ENCODE assay signal across 8 cellular contexts in genomic region chr12:74689071-74689655, GRCh38.
A peak's percentile ranks its signal among the peaks of the same experiment; 100 is the strongest.
DNase-seq lines count a peak whose midpoint lies in the region; ATAC-seq, FAIRE-seq and TF ChIP-seq lines count a peak whose summit lies in the region.

No MANE protein-coding gene starts in this region.

- peak; percentile 14 for DNase-seq in AG08396 (ENCODE audit: low spot score)
- DNase-seq in NCI-H1436 treated with DMSO at 0.1 percent for 48 hours (lab: John Stamatoyannopoulos, UW) = peak; percentile 1
- DNase-seq in adrenal gland = no peak
- DNase-seq in kidney = no peak
- DNase-seq in GM19240 (ENCODE audit: insufficient read length, low spot score) = no peak

- H3K27ac ChIP-seq in adrenal gland (no peak overlapping the region), kidney (ENCODE audit: low read depth in 2 of 2, low read length in 2 of 2) (no peak overlapping the region)

- 19 to 26% (median 23%) methylated on average over 3 of the region's 3 CpGs for WGBS in adrenal gland, 4 donors

- intact Hi-C loops in adrenal gland (cut with DNase I) = no loop called here
- intact Hi-C loops in kidney (cut with DNase I) = no loop called here

- ATAC-seq in GM19035 (IDR thresholded peaks at IDR 0.05; ENCODE audit: unreplicated experiment) = peak; percentile 56
- no peak for ATAC-seq in GM18505 (IDR thresholded peaks at IDR 0.05; ENCODE audit: unreplicated experiment)
- no peak for ATAC-seq in GM21390 (IDR thresholded peaks at IDR 0.05; ENCODE audit: unreplicated experiment)

- H3K4me3 ChIP-seq in adrenal gland = no peak overlapping the region
- H3K4me3 ChIP-seq in kidney (ENCODE audit: low read length in 2 of 2) = no peak overlapping the region

- no peaks in the 10 kb centered on the region for H3K4me1 ChIP-seq in adrenal gland (replicated peaks in 1 of 2)
- H3K4me1 ChIP-seq in kidney (ENCODE audit: control insufficient read depth in 1 of 2, insufficient read depth in 1 of 2, low read depth in 1 of 2, low read length in 2 of 2) = no peaks in the 10 kb centered on the region

- H3K27me3 ChIP-seq in adrenal gland = no peaks in the 10 kb centered on the region

- H3K36me3 ChIP-seq in adrenal gland (replicated peaks in 1 of 2) = no peaks in the 10 kb centered on the region
- no peaks in the 10 kb centered on the region for H3K36me3 ChIP-seq in kidney (ENCODE audit: control insufficient read depth in 1 of 2, insufficient read depth in 2 of 2, low read length in 2 of 2)

- H3K9me3 ChIP-seq in adrenal gland (replicated peaks in 1 of 3) (no peaks in the 10 kb centered on the region), kidney (ENCODE audit: control insufficient read depth in 1 of 2, low read length in 2 of 2) (no peaks in the 10 kb centered on the region)

- TF ChIP-seq CTCF in adrenal gland (IDR thresholded peaks at IDR 0.05) (peak; percentile 37 to 61 (median 44)), kidney (IDR thresholded peaks at IDR 0.05; ENCODE audit: borderline replicate concordance, extremely low read depth, insufficient read depth) (peak; percentile 58)

- FAIRE-seq in kidney (lab: Jason Lieb, UNC) = peak; percentile 92

- no peak overlapping the region for H3K9ac ChIP-seq in kidney (ENCODE audit: low read length in 2 of 2)

- no peak for TF ChIP-seq POLR2A in adrenal gland (IDR thresholded peaks at IDR 0.05)
- no peak for TF ChIP-seq POLR2A in GM18505 (IDR thresholded peaks at IDR 0.05; ENCODE audit: borderline replicate concordance, extremely low read depth, insufficient read depth, insufficient read length)

Comparison
In these comparisons a context has a peak if more than half of its experiments do, and no peak if none do; other contexts are left out.
1. DNase-seq: peak in AG08396 (single experiment) and NCI-H1436 treated with DMSO at 0.1 percent for 48 hours (single experiment); none in adrenal gland (0 of 7), kidney (single experiment) and GM19240 (single experiment).